19 cellular contexts compared by ENCODE assay signal in the genomic region with DNA sequence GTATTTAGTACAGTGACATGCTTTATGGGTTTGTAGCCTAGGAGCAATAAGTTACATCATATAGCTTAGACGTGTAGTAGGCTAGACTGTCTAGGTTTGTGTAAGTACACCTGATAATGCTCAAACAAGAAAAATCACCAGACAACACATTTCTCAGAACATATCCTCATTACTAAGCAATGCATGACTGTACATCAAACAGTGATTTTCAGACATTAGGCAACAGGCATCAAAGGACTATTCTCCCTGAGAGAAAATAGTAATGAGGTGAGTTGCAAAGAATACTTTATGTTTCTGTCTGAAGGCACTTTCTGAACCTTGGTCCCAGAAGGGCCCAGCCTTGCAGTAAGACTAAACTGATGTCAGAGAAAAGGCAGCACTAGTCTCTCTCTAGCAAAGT. TPM values are rescaled to one million over a fixed set of nuclear protein-coding genes. Genes with fewer than 3 reads are reported as not detected.
"Had no signal": no experiment of that assay in that cellular context is flagged by ENCODE, and none has a peak within 500 bp of the region (broad histone marks: within the 10 kb centered on the region; RNA-seq: fewer than 3 reads in every experiment).

No MANE protein-coding gene starts in this region.

- H3K27me3 ChIP-seq: cardiac muscle cell, gastrocnemius medialis, heart right ventricle, suprapubic skin, transverse colon had no signal

- ATAC-seq: gastrocnemius medialis; heart right ventricle; stimulated activated naive CD8-positive, alpha-beta T cell treated with anti-CD3 and anti-CD28 coated beads, Interleukin-15, amount 100 ng/mL, for 72 hours; T-helper 17 cell had no signal

- H3K36me3 ChIP-seq: cardiac muscle cell, gastrocnemius medialis, heart right ventricle, suprapubic skin, transverse colon had no signal

- H3K4me3 ChIP-seq: cardiac muscle cell, gastrocnemius medialis, heart right ventricle, suprapubic skin, transverse colon had no signal

- DNase-seq: activated CD4-positive, alpha-beta T cell treated with anti-CD3 and anti-CD28 coated beads, Interleukin-2, amount 50 U/mL, for 4 hours; activated gamma-delta T cell; effector memory CD4-positive, alpha-beta T cell; erythroblast; gastrocnemius medialis; heart right ventricle; immature natural killer cell; kidney glomerular epithelial cell; nucleus accumbens; posterior cingulate gyrus; stimulated activated CD4-positive, alpha-beta T cell treated with anti-CD3 and anti-CD28 coated beads, Interleukin-2, amount 100 ng/mL, for 48 hours; stimulated activated naive CD8-positive, alpha-beta T cell treated with anti-CD3 and anti-CD28 coated beads, Interleukin-15, amount 100 ng/mL, for 72 hours; T-helper 17 cell; transverse colon had no signal

- H3K27ac ChIP-seq: cardiac muscle cell, gastrocnemius medialis, heart right ventricle, suprapubic skin, transverse colon had no signal

- H3K4me1 ChIP-seq: gastrocnemius medialis, heart right ventricle, suprapubic skin, transverse colon had no signal

- H3K9me3 ChIP-seq: gastrocnemius medialis, suprapubic skin, transverse colon had no signal

RNA-seq across cellular contexts. Expression of a gene that starts 48.4 kb away (rescaled TPM):
- total RNA-seq: activated CD8-positive, alpha-beta memory T cell treated with anti-CD3 and anti-CD28 coated beads for 36 hours; chondrocyte; gastrocnemius medialis; heart right ventricle; mesenteric fat pad; suprapubic skin; T-helper 17 cell had no signal
- polyA plus RNA-seq: heart right ventricle, immature natural killer cell had no signal
